In genomic region chr2:74917702-74918619, GRCh38 we compare ENCODE assay signal across 1 cellular context.
A peak's percentile ranks its signal among the peaks of the same experiment; 100 is the strongest.
TF ChIP-seq lines count a peak whose summit lies in the region.

No MANE protein-coding gene starts in this region.

TF ChIP-seq in HepG2, 621 proteins besides CTCF, POLR2A, EP300 and RAD21 (continued from another document and continues in another):
- TF ChIP-seq LBX2 (CRISPR knock-in tag; IDR thresholded peaks at IDR 0.05; ENCODE audit: borderline replicate concordance) (no peak), NFE2 (CRISPR knock-in tag; IDR thresholded peaks at IDR 0.05) (no peak), NR2F2 (IDR thresholded peaks at IDR 0.05; ENCODE audit: borderline replicate concordance, low read depth) (0 out of 2 replicates have a peak, but pooled peaks have one; percentile 55), AHDC1 (CRISPR knock-in tag; IDR thresholded peaks at IDR 0.05; ENCODE audit: borderline replicate concordance) (peak; percentile 28; the same call in 1 of the 2 replicates), ZNF761 (CRISPR knock-in tag; conservative IDR thresholded peaks at IDR 0.05) (no peak), HDAC1 (CRISPR knock-in tag; IDR thresholded peaks at IDR 0.05) (0 out of 2 replicates have a peak, but pooled peaks have one; percentile 2), ZNF232 (CRISPR knock-in tag; IDR thresholded peaks at IDR 0.05; ENCODE audit: borderline replicate concordance) (peak; percentile 53; the same call in 1 of the 2 replicates), ZNF160 (CRISPR knock-in tag; IDR thresholded peaks at IDR 0.05) (0 out of 2 replicates have a peak, but pooled peaks have one; percentile 42), MXI1 (IDR thresholded peaks at IDR 0.05; ENCODE audit: borderline replicate concordance, low read depth, low read length) (peak; percentile 79; the same call in 1 of the 3 replicates), NR1H2 (CRISPR knock-in tag; IDR thresholded peaks at IDR 0.05; ENCODE audit: borderline replicate concordance, low read depth) (no peak), TFE3 (CRISPR knock-in tag; IDR thresholded peaks at IDR 0.05) (peak; percentile 99), HOXD1 (CRISPR knock-in tag; IDR thresholded peaks at IDR 0.05) (0 out of 2 replicates have a peak, but pooled peaks have one; percentile 56), ZFP1 (CRISPR knock-in tag; IDR thresholded peaks at IDR 0.05) (peak; percentile 78), PHF21A (CRISPR knock-in tag; IDR thresholded peaks at IDR 0.05) (peak; percentile 70), HOXA3 (CRISPR knock-in tag; IDR thresholded peaks at IDR 0.05) (peak; percentile 49; the same call in 1 of the 2 replicates), ZNF816 (CRISPR knock-in tag; IDR thresholded peaks at IDR 0.05; ENCODE audit: borderline replicate concordance) (no peak), HMGXB4 (CRISPR knock-in tag; IDR thresholded peaks at IDR 0.05; ENCODE audit: borderline replicate concordance in 1 of 2, low read depth in 1 of 2) (0 out of 4 replicates have a peak, but pooled peaks of 1 of the 2 experiments have one; percentile 35), PAXIP1 (CRISPR knock-in tag; conservative IDR thresholded peaks at IDR 0.05) (peak; percentile 82), MAFK (conservative IDR thresholded peaks at IDR 0.05 in 1 of 2, IDR thresholded peaks at IDR 0.05 in 1 of 2; ENCODE audit: low read length in 2 of 2) (peak; percentile 54 to 67; a peak in 2 of 4 replicates), WIZ (CRISPR knock-in tag; IDR thresholded peaks at IDR 0.05) (0 out of 2 replicates have a peak, but pooled peaks have one; percentile 33), ZNF850 (CRISPR knock-in tag; conservative IDR thresholded peaks at IDR 0.05) (no peak), SRSF9 (IDR thresholded peaks at IDR 0.05; ENCODE audit: borderline replicate concordance, insufficient read depth, low read depth, low read length, poor library complexity, severe bottlenecking) (no peak), REL (CRISPR knock-in tag; conservative IDR thresholded peaks at IDR 0.05) (peak; percentile 69; the same call in 1 of the 2 replicates), BHLHE40 (IDR thresholded peaks at IDR 0.05; ENCODE audit: low read length) (peak; percentile 98), KLF9 (CRISPR knock-in tag; IDR thresholded peaks at IDR 0.05; ENCODE audit: low read depth) (no peak), HNF1B (CRISPR knock-in tag; IDR thresholded peaks at IDR 0.05) (peak; percentile 84), XRCC5 (optimal IDR thresholded peaks at IDR 0.05; ENCODE audit: low read length) (peak; percentile 24), HNF4G (IDR thresholded peaks at IDR 0.05; ENCODE audit: borderline replicate concordance, low read depth, low read length) (no peak), HNF4G (CRISPR knock-in tag; IDR thresholded peaks at IDR 0.05; ENCODE audit: borderline replicate concordance, low read depth) (peak; percentile 67; the same call in 1 of the 2 replicates), RXRB (CRISPR knock-in tag; IDR thresholded peaks at IDR 0.05; ENCODE audit: borderline replicate concordance) (peak; percentile 68), ZNF883 (CRISPR knock-in tag; IDR thresholded peaks at IDR 0.05; ENCODE audit: not compliant biosample characterization) (peak; percentile 40), SIN3B (IDR thresholded peaks at IDR 0.05; ENCODE audit: low read length) (no peak), TBX3 (IDR thresholded peaks at IDR 0.05; ENCODE audit: borderline replicate concordance) (no peak), LCORL (IDR thresholded peaks at IDR 0.05) (peak; percentile 69; the same call in 1 of the 2 replicates), LCORL (CRISPR knock-in tag; IDR thresholded peaks at IDR 0.05) (peak; percentile 82), ZSCAN25 (CRISPR knock-in tag; IDR thresholded peaks at IDR 0.05) (peak; percentile 53; the same call in 1 of the 2 replicates), ZNF792 (CRISPR knock-in tag; IDR thresholded peaks at IDR 0.05) (peak; percentile 80; the same call in 1 of the 2 replicates), ARNTL (CRISPR knock-in tag; IDR thresholded peaks at IDR 0.05) (peak; percentile 89), ATF4 (CRISPR knock-in tag; IDR thresholded peaks at IDR 0.05) (peak in 1 of 2 experiments; percentile 54; a peak in 1 of 4 replicates), BRCA1 (CRISPR knock-in tag; IDR thresholded peaks at IDR 0.05) (no peak; the same call in 1 of the 2 replicates), RXRA (CRISPR knock-in tag; IDR thresholded peaks at IDR 0.05) (no peak; the same call in 1 of the 2 replicates), CREM (IDR thresholded peaks at IDR 0.05) (peak; percentile 62; the same call in 1 of the 2 replicates), CREM (CRISPR knock-in tag; IDR thresholded peaks at IDR 0.05) (no peak), ZNF280B (CRISPR knock-in tag; IDR thresholded peaks at IDR 0.05; ENCODE audit: borderline replicate concordance) (no peak), SETDB1 (CRISPR knock-in tag; IDR thresholded peaks at IDR 0.05; ENCODE audit: borderline replicate concordance) (0 out of 2 replicates have a peak, but pooled peaks have one; percentile 14), ZFP36L1 (CRISPR knock-in tag; IDR thresholded peaks at IDR 0.05) (0 out of 2 replicates have a peak, but pooled peaks have one; percentile 72), PRPF4 (IDR thresholded peaks at IDR 0.05; ENCODE audit: low read depth, low read length, poor library complexity, severe bottlenecking) (peak; percentile 86)
